19 cellular contexts compared by ENCODE assay signal in the genomic region with DNA sequence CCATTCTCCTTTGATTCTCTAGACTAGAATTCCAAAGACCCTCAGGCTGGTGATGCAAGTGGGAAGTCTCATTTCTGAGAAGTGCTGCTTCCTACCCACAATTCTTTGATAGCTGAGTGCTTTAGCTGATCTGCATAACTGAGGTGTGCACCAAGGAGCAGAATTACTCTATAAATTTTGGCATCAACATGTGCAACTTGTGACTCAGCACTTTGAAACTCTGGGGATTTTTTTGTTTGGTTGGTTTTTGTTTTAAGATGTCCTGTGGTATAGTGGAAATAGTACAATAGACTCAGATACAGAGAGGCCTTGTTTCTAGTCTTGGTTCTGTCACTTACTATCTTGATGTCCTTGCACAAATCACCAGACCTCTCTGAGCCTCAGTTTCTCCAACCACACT.
DNase-seq lines count a peak whose midpoint lies in the region; ATAC-seq and TF ChIP-seq lines count a peak whose summit lies in the region.
"Had no signal": no experiment of that assay in that cellular context is flagged by ENCODE, and none has a peak within 500 bp of the region (broad histone marks: within the 10 kb centered on the region; RNA-seq: fewer than 3 reads in every experiment).

No MANE protein-coding gene starts in this region.

- TF ChIP-seq CTCF in BJ (IDR thresholded peaks at IDR 0.05; ENCODE audit: insufficient read depth, low read depth, low read length) (no peak), foreskin keratinocyte (conservative IDR thresholded peaks at IDR 0.05) (no peak), psoas muscle (IDR thresholded peaks at IDR 0.05) (no peak)

- peak; percentile 31 for DNase-seq in BJ (ENCODE audit: low read depth)
- DNase-seq in RPMI7951 (ENCODE audit: low read depth), result peak; percentile 82
- DNase-seq in foreskin keratinocyte, result peak; percentile 14 to 22
- DNase-seq in natural killer cell treated with Interleukin-12 subunit alpha and Interleukin-12 subunit beta and Interleukin-15 and Interleukin-18, amount 100 ng/mL, for 72 hours (ENCODE audit: low spot score), result no peak
- no peak for DNase-seq in stimulated activated naive CD4-positive, alpha-beta T cell (lab: John Stamatoyannopoulos, UW)
- DNase-seq in psoas muscle, result no peak
- DNase-seq: activated CD4-positive, alpha-beta T cell treated with anti-CD3 and anti-CD28 coated beads for 1 hour; activated T-cell treated with anti-CD3 and anti-CD28 coated beads, Interleukin-2, amount 50 U/mL, for 24 hours; CD8-positive, alpha-beta memory T cell; GOT3; left cardiac atrium; naive thymus-derived CD4-positive, alpha-beta T cell; NCI-H446; stomach; SW 1271 had no signal

- H3K9me3 Mint-ChIP-seq in natural killer cell treated with Interleukin-12 subunit alpha and Interleukin-12 subunit beta and Interleukin-15 and Interleukin-18, amount 100 ng/mL, for 72 hours, result no peaks in the 10 kb centered on the region
- H3K9me3 Mint-ChIP-seq: activated T-cell treated with anti-CD3 and anti-CD28 coated beads, Interleukin-2, amount 50 U/mL, for 24 hours had no signal

- H3K27ac ChIP-seq in foreskin keratinocyte (no peak overlapping the region), psoas muscle (no peak overlapping the region)
- H3K27ac ChIP-seq: right atrium auricular region, stomach had no signal

- H3K4me3 ChIP-seq in BJ (ENCODE audit: low read depth, low read length), result no peak overlapping the region
- H3K4me3 ChIP-seq in psoas muscle, result no peak overlapping the region
- H3K4me3 ChIP-seq: right atrium auricular region, stomach had no signal

- no peak overlapping the region for H3K27ac Mint-ChIP-seq in natural killer cell treated with Interleukin-12 subunit alpha and Interleukin-12 subunit beta and Interleukin-15 and Interleukin-18, amount 100 ng/mL, for 72 hours
- H3K27ac Mint-ChIP-seq: activated T-cell treated with anti-CD3 and anti-CD28 coated beads, Interleukin-2, amount 50 U/mL, for 24 hours; CD8-positive, alpha-beta memory T cell; IgD-negative memory B cell; naive thymus-derived CD4-positive, alpha-beta T cell had no signal

- H3K36me3 ChIP-seq in BJ (ENCODE audit: control insufficient read depth, insufficient read depth, low read length) (no peaks in the 10 kb centered on the region), psoas muscle (ENCODE audit: insufficient read depth in 1 of 2, low read depth in 1 of 2) (no peaks in the 10 kb centered on the region)
- H3K36me3 ChIP-seq: right atrium auricular region, stomach had no signal

- POLR2A ChIA-PET in BJ (lab: Charles Lee), result no interaction called here

- no peaks in the 10 kb centered on the region for H3K4me1 Mint-ChIP-seq in natural killer cell treated with Interleukin-12 subunit alpha and Interleukin-12 subunit beta and Interleukin-15 and Interleukin-18, amount 100 ng/mL, for 72 hours (ENCODE audit: low read depth in 2 of 2)
- H3K4me1 Mint-ChIP-seq: CD8-positive, alpha-beta memory T cell; IgD-negative memory B cell had no signal

- H3K9me3 ChIP-seq in psoas muscle, result no peaks in the 10 kb centered on the region
- H3K9me3 ChIP-seq: right atrium auricular region, stomach had no signal

- peak; percentile 41 for ATAC-seq in GM21723 (IDR thresholded peaks at IDR 0.05; ENCODE audit: unreplicated experiment)
- peak; percentile 64 for ATAC-seq in foreskin keratinocyte
- ATAC-seq in natural killer cell treated with Interleukin-12 subunit alpha and Interleukin-12 subunit beta and Interleukin-15 and Interleukin-18, amount 100 ng/mL, for 72 hours, result no peak
- no peak for ATAC-seq in psoas muscle
- no peak for ATAC-seq in HG03439 (IDR thresholded peaks at IDR 0.05; ENCODE audit: unreplicated experiment)
- ATAC-seq: left cardiac atrium; naive thymus-derived CD4-positive, alpha-beta T cell had no signal

- CTCF ChIA-PET in BJ (lab: Yijun Ruan, JAX), result no interaction called here

- no peaks in the 10 kb centered on the region for H3K36me3 Mint-ChIP-seq in natural killer cell treated with Interleukin-12 subunit alpha and Interleukin-12 subunit beta and Interleukin-15 and Interleukin-18, amount 100 ng/mL, for 72 hours
- H3K36me3 Mint-ChIP-seq: CD8-positive, alpha-beta memory T cell; IgD-negative memory B cell; naive thymus-derived CD4-positive, alpha-beta T cell had no signal

- intact Hi-C loops in psoas muscle (cut with DNase I), result loop anchor here in 1 of 2 donors (5.0 kb wide), 1 partner anchor 50 kb away; no protein-coding TSS in a partner anchor

- peaks cover 0 to 9% of the 10 kb centered on the region in 2 donors for H3K27me3 Mint-ChIP-seq in natural killer cell treated with Interleukin-12 subunit alpha and Interleukin-12 subunit beta and Interleukin-15 and Interleukin-18, amount 100 ng/mL, for 72 hours
- H3K27me3 Mint-ChIP-seq: IgD-negative memory B cell; naive thymus-derived CD4-positive, alpha-beta T cell had no signal

- H3K27me3 ChIP-seq in BJ (ENCODE audit: control insufficient read depth, insufficient read depth, low read length) (no peaks in the 10 kb centered on the region), foreskin keratinocyte (no peaks in the 10 kb centered on the region), psoas muscle (ENCODE audit: insufficient read depth in 3 of 3, low read length in 2 of 3) (peaks cover 0 to 7% (median 0%) of the 10 kb centered on the region in 3 donors)
- H3K27me3 ChIP-seq: right atrium auricular region had no signal

- H3K4me1 ChIP-seq in foreskin keratinocyte (no peaks in the 10 kb centered on the region), psoas muscle (no peaks in the 10 kb centered on the region)
- H3K4me1 ChIP-seq: stomach had no signal

- H3K4me3 Mint-ChIP-seq in natural killer cell treated with Interleukin-12 subunit alpha and Interleukin-12 subunit beta and Interleukin-15 and Interleukin-18, amount 100 ng/mL, for 72 hours, result no peak overlapping the region
- H3K4me3 Mint-ChIP-seq: activated T-cell treated with anti-CD3 and anti-CD28 coated beads, Interleukin-2, amount 50 U/mL, for 24 hours; CD8-positive, alpha-beta memory T cell; IgD-negative memory B cell; naive thymus-derived CD4-positive, alpha-beta T cell had no signal

Comparison
In these comparisons a context has a peak if more than half of its experiments do, and no peak if none do; other contexts are left out.
1. DNase-seq: peak in BJ (single experiment), RPMI7951 (single experiment) and foreskin keratinocyte (2 of 2); none in natural killer cell treated with Interleukin-12 subunit alpha and Interleukin-12 subunit beta and Interleukin-15 and Interleukin-18, amount 100 ng/mL, for 72 hours (single experiment), stimulated activated naive CD4-positive, alpha-beta T cell (0 of 6) and psoas muscle (0 of 2).
2. ATAC-seq: peak in GM21723 (single experiment) and foreskin keratinocyte (single experiment); none in natural killer cell treated with Interleukin-12 subunit alpha and Interleukin-12 subunit beta and Interleukin-15 and Interleukin-18, amount 100 ng/mL, for 72 hours (0 of 2), psoas muscle (0 of 4) and HG03439 (single experiment).